ENCODE assay signal across 1 cellular context in genomic region chr2:219160186-219161017, GRCh38.
TF ChIP-seq lines count a peak whose summit lies in the region.

A gene with protein sequence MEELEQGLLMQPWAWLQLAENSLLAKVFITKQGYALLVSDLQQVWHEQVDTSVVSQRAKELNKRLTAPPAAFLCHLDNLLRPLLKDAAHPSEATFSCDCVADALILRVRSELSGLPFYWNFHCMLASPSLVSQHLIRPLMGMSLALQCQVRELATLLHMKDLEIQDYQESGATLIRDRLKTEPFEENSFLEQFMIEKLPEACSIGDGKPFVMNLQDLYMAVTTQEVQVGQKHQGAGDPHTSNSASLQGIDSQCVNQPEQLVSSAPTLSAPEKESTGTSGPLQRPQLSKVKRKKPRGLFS (minus strand): TSS chr2:219160815. CDS start chr2:219158362, 2,453 bp downstream.

TF ChIP-seq in HepG2, 621 proteins besides CTCF, POLR2A, EP300 and RAD21 (continued from another document and continues in another):
- TF ChIP-seq NFAT5 (CRISPR knock-in tag; IDR thresholded peaks at IDR 0.05) (peak; percentile 94), FOXA1 (IDR thresholded peaks at IDR 0.05) (no peak), FOXA1 (CRISPR knock-in tag; IDR thresholded peaks at IDR 0.05) (no peak), ZNF619 (CRISPR knock-in tag; IDR thresholded peaks at IDR 0.05) (no peak), HES4 (CRISPR knock-in tag; IDR thresholded peaks at IDR 0.05; ENCODE audit: borderline replicate concordance) (peak; percentile 93), ZSCAN31 (CRISPR knock-in tag; IDR thresholded peaks at IDR 0.05; ENCODE audit: low read depth) (peak; percentile 90), ZNF577 (CRISPR knock-in tag; IDR thresholded peaks at IDR 0.05; ENCODE audit: borderline replicate concordance, low read depth) (no peak), ZFY (CRISPR knock-in tag; IDR thresholded peaks at IDR 0.05) (peak; percentile 100), GATAD2A (CRISPR knock-in tag; IDR thresholded peaks at IDR 0.05) (no peak; the same call in 1 of the 2 replicates), SSRP1 (CRISPR knock-in tag; IDR thresholded peaks at IDR 0.05) (no peak), U2AF2 (IDR thresholded peaks at IDR 0.05; ENCODE audit: low read depth, low read length) (no peak), ZNF12 (CRISPR knock-in tag; IDR thresholded peaks at IDR 0.05) (no peak; the same call in 1 of the 2 replicates), ZNF232 (CRISPR knock-in tag; IDR thresholded peaks at IDR 0.05; ENCODE audit: borderline replicate concordance) (peak; percentile 90; the same call in 1 of the 2 replicates), HOXD1 (CRISPR knock-in tag; IDR thresholded peaks at IDR 0.05) (peak; percentile 30; the same call in 1 of the 2 replicates), TGIF2 (CRISPR knock-in tag; IDR thresholded peaks at IDR 0.05) (peak; percentile 81), SETDB1 (CRISPR knock-in tag; IDR thresholded peaks at IDR 0.05; ENCODE audit: borderline replicate concordance) (no peak), FOSL1 (CRISPR knock-in tag; IDR thresholded peaks at IDR 0.05; ENCODE audit: borderline replicate concordance) (no peak), ZFYVE20 (CRISPR knock-in tag; IDR thresholded peaks at IDR 0.05; ENCODE audit: borderline replicate concordance, low read depth) (peak; percentile 82; the same call in 1 of the 2 replicates), GLI4 (CRISPR knock-in tag; IDR thresholded peaks at IDR 0.05; ENCODE audit: borderline replicate concordance) (peak; percentile 94; the same call in 1 of the 2 replicates), SIN3B (IDR thresholded peaks at IDR 0.05; ENCODE audit: low read length) (peak; percentile 36; the same call in 1 of the 2 replicates), GFI1 (CRISPR knock-in tag; IDR thresholded peaks at IDR 0.05; ENCODE audit: borderline replicate concordance) (peak; percentile 42), ZNF547 (CRISPR knock-in tag; IDR thresholded peaks at IDR 0.05) (peak; percentile 91), ATAD3A (CRISPR knock-in tag; IDR thresholded peaks at IDR 0.05) (no peak), ZNF510 (CRISPR knock-in tag; IDR thresholded peaks at IDR 0.05; ENCODE audit: low read depth) (no peak), ZNF746 (CRISPR knock-in tag; IDR thresholded peaks at IDR 0.05) (0 out of 2 replicates have a peak, but pooled peaks have one; percentile 56), SMAD9 (CRISPR knock-in tag; IDR thresholded peaks at IDR 0.05) (peak; percentile 53; the same call in 1 of the 2 replicates), ZNF652 (CRISPR knock-in tag; IDR thresholded peaks at IDR 0.05; ENCODE audit: borderline replicate concordance, low read depth) (no peak; the same call in 1 of the 2 replicates)
- TF ChIP-seq, protein P1, sequence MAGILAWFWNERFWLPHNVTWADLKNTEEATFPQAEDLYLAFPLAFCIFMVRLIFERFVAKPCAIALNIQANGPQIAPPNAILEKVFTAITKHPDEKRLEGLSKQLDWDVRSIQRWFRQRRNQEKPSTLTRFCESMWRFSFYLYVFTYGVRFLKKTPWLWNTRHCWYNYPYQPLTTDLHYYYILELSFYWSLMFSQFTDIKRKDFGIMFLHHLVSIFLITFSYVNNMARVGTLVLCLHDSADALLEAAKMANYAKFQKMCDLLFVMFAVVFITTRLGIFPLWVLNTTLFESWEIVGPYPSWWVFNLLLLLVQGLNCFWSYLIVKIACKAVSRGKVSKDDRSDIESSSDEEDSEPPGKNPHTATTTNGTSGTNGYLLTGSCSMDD (CRISPR knock-in tag; IDR thresholded peaks at IDR 0.05) = 0 out of 2 replicates have a peak, but pooled peaks have one; percentile 10
- TF ChIP-seq, protein P2, sequence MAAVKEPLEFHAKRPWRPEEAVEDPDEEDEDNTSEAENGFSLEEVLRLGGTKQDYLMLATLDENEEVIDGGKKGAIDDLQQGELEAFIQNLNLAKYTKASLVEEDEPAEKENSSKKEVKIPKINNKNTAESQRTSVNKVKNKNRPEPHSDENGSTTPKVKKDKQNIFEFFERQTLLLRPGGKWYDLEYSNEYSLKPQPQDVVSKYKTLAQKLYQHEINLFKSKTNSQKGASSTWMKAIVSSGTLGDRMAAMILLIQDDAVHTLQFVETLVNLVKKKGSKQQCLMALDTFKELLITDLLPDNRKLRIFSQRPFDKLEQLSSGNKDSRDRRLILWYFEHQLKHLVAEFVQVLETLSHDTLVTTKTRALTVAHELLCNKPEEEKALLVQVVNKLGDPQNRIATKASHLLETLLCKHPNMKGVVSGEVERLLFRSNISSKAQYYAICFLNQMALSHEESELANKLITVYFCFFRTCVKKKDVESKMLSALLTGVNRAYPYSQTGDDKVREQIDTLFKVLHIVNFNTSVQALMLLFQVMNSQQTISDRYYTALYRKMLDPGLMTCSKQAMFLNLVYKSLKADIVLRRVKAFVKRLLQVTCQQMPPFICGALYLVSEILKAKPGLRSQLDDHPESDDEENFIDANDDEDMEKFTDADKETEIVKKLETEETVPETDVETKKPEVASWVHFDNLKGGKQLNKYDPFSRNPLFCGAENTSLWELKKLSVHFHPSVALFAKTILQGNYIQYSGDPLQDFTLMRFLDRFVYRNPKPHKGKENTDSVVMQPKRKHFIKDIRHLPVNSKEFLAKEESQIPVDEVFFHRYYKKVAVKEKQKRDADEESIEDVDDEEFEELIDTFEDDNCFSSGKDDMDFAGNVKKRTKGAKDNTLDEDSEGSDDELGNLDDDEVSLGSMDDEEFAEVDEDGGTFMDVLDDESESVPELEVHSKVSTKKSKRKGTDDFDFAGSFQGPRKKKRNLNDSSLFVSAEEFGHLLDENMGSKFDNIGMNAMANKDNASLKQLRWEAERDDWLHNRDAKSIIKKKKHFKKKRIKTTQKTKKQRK (IDR thresholded peaks at IDR 0.05; ENCODE audit: low read length) = no peak
- TF ChIP-seq, protein P3, sequence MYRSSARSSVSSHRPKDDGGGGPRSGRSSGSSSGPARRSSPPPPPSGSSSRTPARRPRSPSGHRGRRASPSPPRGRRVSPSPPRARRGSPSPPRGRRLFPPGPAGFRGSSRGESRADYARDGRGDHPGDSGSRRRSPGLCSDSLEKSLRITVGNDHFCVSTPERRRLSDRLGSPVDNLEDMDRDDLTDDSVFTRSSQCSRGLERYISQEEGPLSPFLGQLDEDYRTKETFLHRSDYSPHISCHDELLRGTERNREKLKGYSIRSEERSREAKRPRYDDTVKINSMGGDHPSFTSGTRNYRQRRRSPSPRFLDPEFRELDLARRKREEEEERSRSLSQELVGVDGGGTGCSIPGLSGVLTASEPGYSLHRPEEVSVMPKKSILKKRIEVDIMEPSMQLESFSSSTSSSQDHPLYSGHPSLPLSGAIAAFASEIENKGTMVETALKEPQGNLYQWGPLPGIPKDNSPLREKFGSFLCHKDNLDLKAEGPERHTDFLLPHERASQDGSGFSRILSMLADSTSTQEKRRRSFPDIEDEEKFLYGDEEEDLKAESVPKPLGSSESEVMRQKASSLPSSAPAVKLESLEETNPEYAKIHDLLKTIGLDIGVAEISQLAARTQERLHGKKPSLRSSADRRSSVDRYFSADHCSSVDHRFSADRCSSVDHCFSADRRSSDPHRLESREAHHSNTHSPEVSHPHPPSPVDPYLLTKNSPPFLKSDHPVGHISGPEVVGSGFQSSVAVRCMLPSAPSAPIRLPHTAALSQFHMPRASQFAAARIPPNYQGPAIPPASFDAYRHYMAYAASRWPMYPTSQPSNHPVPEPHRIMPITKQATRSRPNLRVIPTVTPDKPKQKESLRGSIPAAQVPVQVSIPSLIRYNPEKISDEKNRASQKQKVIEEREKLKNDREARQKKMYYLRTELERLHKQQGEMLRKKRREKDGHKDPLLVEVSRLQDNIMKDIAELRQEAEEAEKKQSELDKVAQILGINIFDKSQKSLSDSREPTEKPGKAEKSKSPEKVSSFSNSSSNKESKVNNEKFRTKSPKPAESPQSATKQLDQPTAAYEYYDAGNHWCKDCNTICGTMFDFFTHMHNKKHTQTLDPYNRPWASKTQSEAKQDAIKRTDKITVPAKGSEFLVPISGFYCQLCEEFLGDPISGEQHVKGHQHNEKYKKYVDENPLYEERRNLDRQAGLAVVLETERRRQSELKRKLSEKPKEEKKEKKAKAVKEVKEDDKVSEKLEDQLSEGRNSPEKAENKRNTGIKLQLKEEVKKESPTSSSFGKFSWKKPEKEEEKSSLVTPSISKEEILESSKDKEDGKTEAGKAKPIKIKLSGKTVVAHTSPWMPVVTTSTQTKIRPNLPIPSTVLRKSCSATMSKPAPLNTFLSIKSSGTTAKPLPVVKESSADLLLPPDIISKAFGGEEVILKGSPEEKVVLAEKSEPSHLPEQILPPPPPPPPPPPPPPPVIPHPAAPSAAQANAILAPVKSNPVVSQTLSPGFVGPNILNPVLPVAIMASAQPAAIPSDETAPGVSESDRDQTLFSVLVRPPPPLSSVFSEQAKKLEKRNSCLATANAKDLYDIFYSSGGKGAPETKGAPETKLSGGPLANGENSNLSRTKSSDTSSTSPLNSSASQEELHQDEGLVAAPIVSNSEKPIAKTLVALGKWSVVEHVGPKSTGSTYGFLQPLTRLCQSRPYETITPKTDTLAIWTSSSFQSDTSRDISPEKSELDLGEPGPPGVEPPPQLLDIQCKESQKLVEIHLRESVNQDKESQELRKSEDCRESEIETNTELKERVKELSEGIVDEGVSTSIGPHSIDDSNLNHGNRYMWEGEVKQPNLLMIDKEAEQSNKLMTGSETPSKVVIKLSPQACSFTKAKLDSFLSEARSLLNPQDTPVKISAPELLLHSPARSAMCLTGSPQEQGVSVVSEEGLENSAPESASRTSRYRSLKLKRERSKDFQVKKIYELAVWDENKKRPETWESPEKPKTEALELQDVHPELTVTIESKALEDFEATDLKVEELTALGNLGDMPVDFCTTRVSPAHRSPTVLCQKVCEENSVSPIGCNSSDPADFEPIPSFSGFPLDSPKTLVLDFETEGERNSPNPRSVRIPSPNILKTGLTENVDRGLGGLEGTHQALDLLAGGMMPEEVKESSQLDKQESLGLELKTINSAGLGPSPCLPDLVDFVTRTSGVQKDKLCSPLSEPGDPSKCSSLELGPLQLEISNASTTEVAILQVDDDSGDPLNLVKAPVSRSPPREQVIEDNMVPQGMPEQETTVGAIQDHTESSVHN (CRISPR knock-in tag; IDR thresholded peaks at IDR 0.05) = no peak; the same call in 1 of the 2 replicates
- TF ChIP-seq, protein P4, sequence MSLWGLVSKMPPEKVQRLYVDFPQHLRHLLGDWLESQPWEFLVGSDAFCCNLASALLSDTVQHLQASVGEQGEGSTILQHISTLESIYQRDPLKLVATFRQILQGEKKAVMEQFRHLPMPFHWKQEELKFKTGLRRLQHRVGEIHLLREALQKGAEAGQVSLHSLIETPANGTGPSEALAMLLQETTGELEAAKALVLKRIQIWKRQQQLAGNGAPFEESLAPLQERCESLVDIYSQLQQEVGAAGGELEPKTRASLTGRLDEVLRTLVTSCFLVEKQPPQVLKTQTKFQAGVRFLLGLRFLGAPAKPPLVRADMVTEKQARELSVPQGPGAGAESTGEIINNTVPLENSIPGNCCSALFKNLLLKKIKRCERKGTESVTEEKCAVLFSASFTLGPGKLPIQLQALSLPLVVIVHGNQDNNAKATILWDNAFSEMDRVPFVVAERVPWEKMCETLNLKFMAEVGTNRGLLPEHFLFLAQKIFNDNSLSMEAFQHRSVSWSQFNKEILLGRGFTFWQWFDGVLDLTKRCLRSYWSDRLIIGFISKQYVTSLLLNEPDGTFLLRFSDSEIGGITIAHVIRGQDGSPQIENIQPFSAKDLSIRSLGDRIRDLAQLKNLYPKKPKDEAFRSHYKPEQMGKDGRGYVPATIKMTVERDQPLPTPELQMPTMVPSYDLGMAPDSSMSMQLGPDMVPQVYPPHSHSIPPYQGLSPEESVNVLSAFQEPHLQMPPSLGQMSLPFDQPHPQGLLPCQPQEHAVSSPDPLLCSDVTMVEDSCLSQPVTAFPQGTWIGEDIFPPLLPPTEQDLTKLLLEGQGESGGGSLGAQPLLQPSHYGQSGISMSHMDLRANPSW (CRISPR knock-in tag; IDR thresholded peaks at IDR 0.05; ENCODE audit: borderline replicate concordance) = no peak; the same call in 1 of the 2 replicates
